Comparison of ENCODE assay signal across 1 cellular context in genomic region chr9:93196095-93197055, GRCh38.
A peak's percentile ranks its signal among the peaks of the same experiment; 100 is the strongest.
TF ChIP-seq lines count a peak whose summit lies in the region.

No MANE protein-coding gene starts in this region.

TF ChIP-seq in WTC11, 78 proteins besides CTCF, POLR2A, EP300 and RAD21 (continued from another document):
- TF ChIP-seq GTF2I (CRISPR knock-in tag; conservative IDR thresholded peaks at IDR 0.05) (peak; percentile 84; the same call in 1 of the 2 replicates), ZMAT4 (CRISPR knock-in tag; IDR thresholded peaks at IDR 0.05) (no peak)
